Comparison of ENCODE assay signal across 14 cellular contexts in genomic region chr2:19355416-19355821, GRCh38. TPM values are rescaled to one million over a fixed set of nuclear protein-coding genes. Genes with fewer than 3 reads are reported as not detected.
DNase-seq lines count a peak whose midpoint lies in the region; ATAC-seq and TF ChIP-seq lines count a peak whose summit lies in the region.
"Had no signal": no experiment of that assay in that cellular context is flagged by ENCODE, and none has a peak within 500 bp of the region (broad histone marks: within the 10 kb centered on the region; RNA-seq: fewer than 3 reads in every experiment).

No MANE protein-coding gene starts in this region.

- no peaks in the 10 kb centered on the region for H3K4me1 ChIP-seq in urinary bladder (ENCODE audit: insufficient read depth)

- H3K4me3 Mint-ChIP-seq in activated naive CD4-positive, alpha-beta T cell treated with anti-CD3 and anti-CD28 coated beads, Interleukin-2, amount 10 ng/mL, durations not matched to agents 7 days and 5 days: peak overlapping the region; percentile 27
- peak overlapping the region in 3 of 5 experiments; percentile 80 to 85 (median 82) for H3K4me3 Mint-ChIP-seq in brain
- peak overlapping the region; percentile 91 to 93 (median 91) for H3K4me3 Mint-ChIP-seq in nephron

- H3K27ac ChIP-seq in urinary bladder (ENCODE audit: low read depth): peak overlapping the region; percentile 69
- H3K27ac ChIP-seq: pancreas had no signal

- no peak for ATAC-seq in GM21723 (IDR thresholded peaks at IDR 0.05; ENCODE audit: unreplicated experiment)
- no peak for ATAC-seq in GM18498 (IDR thresholded peaks at IDR 0.05; ENCODE audit: unreplicated experiment)
- ATAC-seq: pancreas had no signal

- no peak overlapping the region for H3K27ac Mint-ChIP-seq in activated naive CD4-positive, alpha-beta T cell treated with anti-CD3 and anti-CD28 coated beads, Interleukin-2, amount 10 ng/mL, durations not matched to agents 7 days and 5 days
- peak overlapping the region in 2 of 5 experiments; percentile 51 to 60 for H3K27ac Mint-ChIP-seq in brain
- peak overlapping the region; percentile 37 to 87 (median 55) for H3K27ac Mint-ChIP-seq in nephron

- peaks cover 100% of the 10 kb centered on the region for H3K27me3 Mint-ChIP-seq in activated naive CD4-positive, alpha-beta T cell treated with anti-CD3 and anti-CD28 coated beads, Interleukin-2, amount 10 ng/mL, durations not matched to agents 7 days and 5 days
- H3K27me3 Mint-ChIP-seq in brain: peaks cover 100% of the 10 kb centered on the region
- H3K27me3 Mint-ChIP-seq in nephron (ENCODE audit: low read depth): peaks cover 99% of the 10 kb centered on the region

- 26% methylated on average over 18 of the region's 18 CpGs for WGBS in urinary bladder

- DNase-seq in activated naive CD4-positive, alpha-beta T cell treated with anti-CD3 and anti-CD28 coated beads, Interleukin-2, amount 10 ng/mL, durations not matched to agents 7 days and 5 days: no peak
- no peak for DNase-seq in activated naive CD4-positive, alpha-beta T cell treated with Interleukin-2 at 50 U/mL for 16 hours
- no peak for DNase-seq in SW 1271 (lab: John Stamatoyannopoulos, UW)
- DNase-seq: activated CD4-positive, CD25-positive, alpha-beta regulatory T cell treated with anti-CD3 and anti-CD28 coated beads, Interleukin-2, amount 50 U/mL, for 72 hours; activated gamma-delta T cell treated with Interleukin-2 at 50 U/mL for 16 hours; NCI-H510A; pancreas; RPMI8226; stimulated activated CD4-positive, alpha-beta T cell treated with anti-CD3 and anti-CD28 coated beads, Interleukin-4, amount 100 ng/mL, for 1 hour had no signal

- H3K36me3 ChIP-seq in urinary bladder (ENCODE audit: insufficient read depth): no peaks in the 10 kb centered on the region
- H3K36me3 ChIP-seq: pancreas had no signal

- H3K4me1 Mint-ChIP-seq in activated naive CD4-positive, alpha-beta T cell treated with anti-CD3 and anti-CD28 coated beads, Interleukin-2, amount 10 ng/mL, durations not matched to agents 7 days and 5 days: peaks cover 30% of the 10 kb centered on the region
- peaks cover 48% of the 10 kb centered on the region for H3K4me1 Mint-ChIP-seq in brain
- peaks cover 62% of the 10 kb centered on the region for H3K4me1 Mint-ChIP-seq in nephron

- peak overlapping the region; percentile 75 for H3K4me3 ChIP-seq in urinary bladder (ENCODE audit: low read depth, low read length)
- H3K4me3 ChIP-seq: pancreas had no signal

- no peak for TF ChIP-seq CTCF in brain (conservative IDR thresholded peaks at IDR 0.05)
- no peak for TF ChIP-seq CTCF in nephron (IDR thresholded peaks at IDR 0.05; ENCODE audit: unreplicated experiment in 3 of 3)

- peaks cover 4% of the 10 kb centered on the region for H3K36me3 Mint-ChIP-seq in activated naive CD4-positive, alpha-beta T cell treated with anti-CD3 and anti-CD28 coated beads, Interleukin-2, amount 10 ng/mL, durations not matched to agents 7 days and 5 days
- H3K36me3 Mint-ChIP-seq in brain: no peaks in the 10 kb centered on the region
- peaks cover 52% of the 10 kb centered on the region for H3K36me3 Mint-ChIP-seq in nephron (ENCODE audit: low read depth)

- no peaks in the 10 kb centered on the region for H3K9me3 Mint-ChIP-seq in activated naive CD4-positive, alpha-beta T cell treated with anti-CD3 and anti-CD28 coated beads, Interleukin-2, amount 10 ng/mL, durations not matched to agents 7 days and 5 days
- H3K9me3 Mint-ChIP-seq in brain (peaks cover 0 to 10% (median 3%) of the 10 kb centered on the region in 5 experiments), nephron (no peaks in the 10 kb centered on the region)

- CTCF ChIA-PET in activated naive CD4-positive, alpha-beta T cell treated with anti-CD3 and anti-CD28 coated beads, Interleukin-2, amount 10 ng/mL, durations not matched to agents 7 days and 5 days (lab: Charles Lee): interaction anchor here (0.8 kb wide), 1 partner anchor 9 kb away, joined by 3 read pairs; no protein-coding TSS in a partner anchor

RNA-seq across cellular contexts. Expression of gene OSR1, which starts 3.0 kb away (rescaled TPM):
- polyA plus RNA-seq in brain (ENCODE audit: insufficient read depth, low read depth, low replicate concordance) (0.44 TPM), urinary bladder (144 TPM)
- 93.7 TPM for total RNA-seq in urinary bladder

Comparison
In these comparisons a context has a peak if more than half of its experiments do, and no peak if none do; other contexts are left out.
1. H3K4me3 Mint-ChIP-seq: peak in every context shown above with its lines; median percentile 91 in nephron; 82 in brain; 27 in activated naive CD4-positive, alpha-beta T cell treated with anti-CD3 and anti-CD28 coated beads, Interleukin-2, amount 10 ng/mL, durations not matched to agents 7 days and 5 days.
2. RNA of gene OSR1, which starts 3.0 kb away (polyA plus RNA-seq): 144 TPM in urinary bladder (single experiment); 0.44 TPM in brain (single experiment); every median in the first group is over 100 times any median in the second.